18 cellular contexts compared by ENCODE assay signal in genomic region chr4:94743838-94744237, GRCh38.
"Had no signal": no experiment of that assay in that cellular context is flagged by ENCODE, and none has a peak within 500 bp of the region (broad histone marks: within the 10 kb centered on the region; RNA-seq: fewer than 3 reads in every experiment).

No MANE protein-coding gene starts in this region.

- H3K9me3 ChIP-seq: esophagus muscularis mucosa, psoas muscle, right lobe of liver, spleen, tibial nerve, upper lobe of right lung had no signal

- DNase-seq: effector memory CD8-positive, alpha-beta T cell; islet precursor cell; mammary epithelial cell; naive thymus-derived CD4-positive, alpha-beta T cell; nephron progenitor cell; psoas muscle; retina; right lobe of liver; spleen; stimulated activated CD4-positive, alpha-beta T cell treated with anti-CD3 and anti-CD28 coated beads, Interleukin-15, amount 100 ng/mL, for 24 hours; stimulated activated CD4-positive, alpha-beta T cell treated with anti-CD3 and anti-CD28 coated beads, Interleukin-1b, Interleukin-23, amount 100 ng/mL, for 48 hours; stimulated activated CD4-positive, alpha-beta T cell treated with anti-CD3 and anti-CD28 coated beads, Interleukin-4, amount 100 ng/mL, for 24 hours; upper lobe of right lung had no signal

- H3K4me3 ChIP-seq: esophagus muscularis mucosa, psoas muscle, right lobe of liver, spleen, tibial nerve, upper lobe of right lung had no signal

- H3K4me1 ChIP-seq: esophagus muscularis mucosa, parathyroid adenoma, psoas muscle, right lobe of liver, spleen, tibial nerve, upper lobe of right lung had no signal

- H3K9ac ChIP-seq: parathyroid adenoma had no signal

- ATAC-seq: effector memory CD8-positive, alpha-beta T cell; left lobe of liver; naive thymus-derived CD4-positive, alpha-beta T cell; psoas muscle; right lobe of liver; stimulated activated memory B cell treated with anti-CD40 and anti-IgM and Interleukin-4, amounts not matched to agents 10 μg/mL and 1 μg/mL and 100 μg/mL, for 72 hours; upper lobe of right lung had no signal

- H3K36me3 ChIP-seq: esophagus muscularis mucosa, right lobe of liver, spleen, tibial nerve, upper lobe of right lung had no signal

- H3K27me3 ChIP-seq: esophagus muscularis mucosa, right lobe of liver, tibial nerve, upper lobe of right lung had no signal
